Comparison of ENCODE assay signal across 8 cellular contexts in genomic region chr21:42145569-42146250, GRCh38.
A peak's percentile ranks its signal among the peaks of the same experiment; 100 is the strongest.
DNase-seq lines count a peak whose midpoint lies in the region; ATAC-seq and TF ChIP-seq lines count a peak whose summit lies in the region.

No MANE protein-coding gene starts in this region.

- no peak for ATAC-seq in HG02852 (IDR thresholded peaks at IDR 0.05; ENCODE audit: unreplicated experiment)

- peaks cover 6% of the 10 kb centered on the region for H3K4me1 Mint-ChIP-seq in neural crest cell

- no peaks in the 10 kb centered on the region for H3K36me3 Mint-ChIP-seq in neural crest cell (ENCODE audit: low read depth)

- no peak overlapping the region for H3K9ac ChIP-seq in Karpas-422 (ENCODE audit: low read length)

- no peak overlapping the region for H3K27ac ChIP-seq in Karpas-422 (ENCODE audit: low read length)

- no peak overlapping the region for H2AFZ ChIP-seq in Karpas-422 (ENCODE audit: low read length)

- H3K9me3 ChIP-seq in Karpas-422 (ENCODE audit: low read length) = no peaks in the 10 kb centered on the region

- no peak overlapping the region for H3K27ac Mint-ChIP-seq in neural crest cell (ENCODE audit: unreplicated experiment)

- no peaks in the 10 kb centered on the region for H3K79me2 ChIP-seq in Karpas-422 (ENCODE audit: low read length)

- H3K9me3 Mint-ChIP-seq in neural crest cell = no peaks in the 10 kb centered on the region

- no peaks in the 10 kb centered on the region for H3K9me2 ChIP-seq in Karpas-422 (replicated peaks; ENCODE audit: insufficient read depth, low read length)

- H3K4me1 ChIP-seq in Karpas-422 (ENCODE audit: low read length) = peaks cover 4% of the 10 kb centered on the region

- H3K4me2 ChIP-seq in Karpas-422 (ENCODE audit: low read depth, low read length, poor library complexity, severe bottlenecking) = no peak overlapping the region

- H3K27me3 Mint-ChIP-seq in neural crest cell (ENCODE audit: low read depth) = no peaks in the 10 kb centered on the region

- TF ChIP-seq CTCF in fibroblast of the aortic adventitia (IDR thresholded peaks at IDR 0.05; ENCODE audit: insufficient read depth, low read length) (peak; percentile 94), neural crest cell (conservative IDR thresholded peaks at IDR 0.05) (peak; percentile 91)

- no peaks in the 10 kb centered on the region for H3K36me3 ChIP-seq in Karpas-422 (ENCODE audit: insufficient read depth, low read length)

- H4K20me1 ChIP-seq in Karpas-422 (ENCODE audit: insufficient read depth, low read depth, low read length) = peaks cover 6% of the 10 kb centered on the region; the same call in 1 of the 2 replicates

- H3K4me3 ChIP-seq in Karpas-422 (ENCODE audit: low read length) (no peak overlapping the region), fibroblast of the aortic adventitia (ENCODE audit: low read depth, low read length) (no peak overlapping the region)

- no peak overlapping the region for H3K4me3 Mint-ChIP-seq in neural crest cell

- DNase-seq in DMS 273 treated with DMSO at 0.1 percent for 48 hours (lab: John Stamatoyannopoulos, UW) (peak; percentile 41), Karpas-422 (peak; percentile 85), RPMI8226 (peak; percentile 73), fibroblast of the aortic adventitia (ENCODE audit: low read depth) (peak; percentile 69), neural crest cell (ENCODE audit: low read depth, low spot score) (peak; percentile 64), stromal cell of bone marrow (ENCODE audit: low read depth) (peak; percentile 18)
- DNase-seq in activated T-helper 1 cell treated with anti-CD3 and anti-CD28 coated beads, Interleukin-2, amount 50 U/mL, for 16 hours (ENCODE audit: low read depth in 1 of 2, low spot score in 1 of 2) = peak; percentile 35 to 42

- no peaks in the 10 kb centered on the region for H3K27me3 ChIP-seq in Karpas-422 (ENCODE audit: low read length)

Comparison
In these comparisons a context has a peak if more than half of its experiments do, and no peak if none do; other contexts are left out.
1. DNase-seq: peak in every context shown above with its lines; median percentile 85 in Karpas-422; 73 in RPMI8226; 69 in fibroblast of the aortic adventitia; 64 in neural crest cell; 41 in DMS 273 treated with DMSO at 0.1 percent for 48 hours; 38 in activated T-helper 1 cell treated with anti-CD3 and anti-CD28 coated beads, Interleukin-2, amount 50 U/mL, for 16 hours; 18 in stromal cell of bone marrow.